13 cellular contexts compared by ENCODE assay signal in genomic region chr3:137263982-137264777, GRCh38.
DNase-seq lines count a peak whose midpoint lies in the region; TF ChIP-seq lines count a peak whose summit lies in the region.
"Had no signal": no experiment of that assay in that cellular context is flagged by ENCODE, and none has a peak within 500 bp of the region (broad histone marks: within the 10 kb centered on the region; RNA-seq: fewer than 3 reads in every experiment).

No MANE protein-coding gene starts in this region.

- H3K36me3 ChIP-seq in MG63 = no peaks in the 10 kb centered on the region
- H3K36me3 ChIP-seq in endocrine pancreas (ENCODE audit: control insufficient read depth, insufficient read depth, low read length) = no peaks in the 10 kb centered on the region
- no peaks in the 10 kb centered on the region for H3K36me3 ChIP-seq in neural progenitor cell
- no peaks in the 10 kb centered on the region for H3K36me3 ChIP-seq in sigmoid colon
- H3K36me3 ChIP-seq: ascending aorta had no signal

- no peaks in the 10 kb centered on the region for H3K27me3 Mint-ChIP-seq in neural progenitor cell (ENCODE audit: insufficient read depth, low read depth)

- no peak for TF ChIP-seq CTCF in neural progenitor cell (IDR thresholded peaks at IDR 0.05)
- TF ChIP-seq CTCF in coronary artery (IDR thresholded peaks at IDR 0.05) = no peak
- no peak for TF ChIP-seq CTCF in sigmoid colon (IDR thresholded peaks at IDR 0.05)

- peak overlapping the region; percentile 91 for H2AFZ ChIP-seq in neural progenitor cell (replicated peaks)

- peak; percentile 61 for DNase-seq in MG63
- DNase-seq in NCI-H2107 treated with DMSO at 0.1 percent for 48 hours (lab: John Stamatoyannopoulos, UW; ENCODE audit: unreplicated experiment) = peak; percentile 80
- peak; percentile 35 for DNase-seq in neural progenitor cell (ENCODE audit: low spot score)
- DNase-seq in coronary artery (ENCODE audit: low spot score) = no peak
- no peak for DNase-seq in sigmoid colon
- DNase-seq in T1000 (lab: John Stamatoyannopoulos, UW) = no peak
- DNase-seq: activated CD4-positive, alpha-beta T cell treated with anti-CD3 and anti-CD28 coated beads for 1 hour; activated T-cell treated with anti-CD3 and anti-CD28 coated beads for 4 hours; effector CD4-positive, alpha-beta T cell; naive B cell had no signal

- no peak for TF ChIP-seq POLR2A in sigmoid colon (IDR thresholded peaks at IDR 0.05)

- no peaks in the 10 kb centered on the region for H3K9me3 ChIP-seq in MG63
- H3K9me3 ChIP-seq in endocrine pancreas (ENCODE audit: control insufficient read depth, low read length) = no peaks in the 10 kb centered on the region
- H3K9me3 ChIP-seq in neural progenitor cell (ENCODE audit: low read depth) = no peaks in the 10 kb centered on the region
- H3K9me3 ChIP-seq in sigmoid colon = no peaks in the 10 kb centered on the region
- H3K9me3 ChIP-seq: ascending aorta had no signal

- intact Hi-C loops in sigmoid colon (cut with DNase I) = no loop called here

- H3K4me1 Mint-ChIP-seq in neural progenitor cell = peaks cover 14% of the 10 kb centered on the region
- H3K4me1 Mint-ChIP-seq: naive B cell had no signal

- WGBS in sigmoid colon, 2 donors = 43 to 48% methylated on average over 15 of the region's 15 CpGs

- no peaks in the 10 kb centered on the region for H4K20me1 ChIP-seq in neural progenitor cell (ENCODE audit: low read depth)

- no peak overlapping the region for H3K27ac ChIP-seq in neural progenitor cell
- H3K27ac ChIP-seq in coronary artery = no peak overlapping the region
- no peak overlapping the region for H3K27ac ChIP-seq in sigmoid colon
- H3K27ac ChIP-seq: ascending aorta, C4-2B had no signal

- TF ChIP-seq EP300 in sigmoid colon (IDR thresholded peaks at IDR 0.05) = no peak

- no peaks in the 10 kb centered on the region for H3K79me2 ChIP-seq in neural progenitor cell (ENCODE audit: low read depth)

- H3K4me1 ChIP-seq in endocrine pancreas (ENCODE audit: control insufficient read depth, insufficient read depth, low read length) (no peaks in the 10 kb centered on the region), neural progenitor cell (peaks cover 28% of the 10 kb centered on the region), sigmoid colon (no peaks in the 10 kb centered on the region)
- H3K4me1 ChIP-seq: ascending aorta had no signal

- H3K4me3 ChIP-seq in MG63 (no peak overlapping the region), endocrine pancreas (ENCODE audit: control insufficient read depth, insufficient read depth, low read length) (peak overlapping the region; percentile 27), neural progenitor cell (no peak overlapping the region), coronary artery (no peak overlapping the region), sigmoid colon (no peak overlapping the region)
- H3K4me3 ChIP-seq: ascending aorta had no signal

- H3K27me3 ChIP-seq in MG63 (0 out of 2 replicates have a peak, but pooled peaks cover 3% of the 10 kb centered on the region), endocrine pancreas (ENCODE audit: control insufficient read depth, insufficient read depth, low read length) (no peaks in the 10 kb centered on the region), neural progenitor cell (no peaks in the 10 kb centered on the region), sigmoid colon (no peaks in the 10 kb centered on the region)
- H3K27me3 ChIP-seq: ascending aorta had no signal

- H3K36me3 Mint-ChIP-seq in neural progenitor cell = no peaks in the 10 kb centered on the region
- H3K36me3 Mint-ChIP-seq: naive B cell had no signal

- H3K9ac ChIP-seq in endocrine pancreas (ENCODE audit: control insufficient read depth, insufficient read depth, low read length) (no peak overlapping the region), neural progenitor cell (no peak overlapping the region)

- H3K27ac Mint-ChIP-seq in neural progenitor cell = no peak overlapping the region

- H3K4me2 ChIP-seq in neural progenitor cell = peak overlapping the region; percentile 27

- no peaks in the 10 kb centered on the region for H3F3A ChIP-seq in neural progenitor cell (ENCODE audit: low read depth)

- no peak overlapping the region for H3K4me3 Mint-ChIP-seq in neural progenitor cell
- H3K4me3 Mint-ChIP-seq: naive B cell had no signal

- no peaks in the 10 kb centered on the region for H3K9me3 Mint-ChIP-seq in neural progenitor cell

Comparison
In these comparisons a context has a peak if more than half of its experiments do, and no peak if none do; other contexts are left out.
1. DNase-seq: peak in MG63 (single experiment), NCI-H2107 treated with DMSO at 0.1 percent for 48 hours (single experiment) and neural progenitor cell (single experiment); none in coronary artery (single experiment), sigmoid colon (single experiment) and T1000 (single experiment).